ENCODE assay signal across 9 cellular contexts in genomic region chr1:74732071-74732946, GRCh38. TPM values are rescaled to one million over a fixed set of nuclear protein-coding genes. Genes with fewer than 3 reads are reported as not detected.
DNase-seq lines count a peak whose midpoint lies in the region; ATAC-seq and TF ChIP-seq lines count a peak whose summit lies in the region.
"Not testable (repeated sequence)": the region's sequence is repeated elsewhere in the genome, so short reads cannot be mapped to it uniquely, and the experiment has no call there.
"Had no signal": no experiment of that assay in that cellular context is flagged by ENCODE, and none has a peak within 500 bp of the region (broad histone marks: within the 10 kb centered on the region; RNA-seq: fewer than 3 reads in every experiment).

No MANE protein-coding gene starts in this region.

- peaks cover 8 to 13% of the 10 kb centered on the region in 2 donors for H3K36me3 Mint-ChIP-seq in CD14-positive monocyte
- not testable (repeated sequence) for H3K36me3 Mint-ChIP-seq in activated T-cell treated with anti-CD3 and anti-CD28 coated beads, Interleukin-2, amount 50 U/mL, for 72 hours (ENCODE audit: insufficient read depth in 2 of 2)

- H3K27ac ChIP-seq in esophagus muscularis mucosa (replicated peaks in 1 of 4) (peak overlapping the region; percentile 84 to 91 (median 87)), mesodermal cell (ENCODE audit: low read depth, low read length, severe bottlenecking) (peak overlapping the region; percentile 96)

- TF ChIP-seq CTCF in CD14-positive monocyte (IDR thresholded peaks at IDR 0.05); esophagus muscularis mucosa (IDR thresholded peaks at IDR 0.05): not testable (repeated sequence)

- not testable (repeated sequence) for H3K27me3 Mint-ChIP-seq in CD14-positive monocyte (ENCODE audit: low read depth in 3 of 3); activated T-cell treated with anti-CD3 and anti-CD28 coated beads, Interleukin-2, amount 50 U/mL, for 72 hours (ENCODE audit: low read depth)

- H3K4me3 ChIP-seq in esophagus muscularis mucosa, result peak overlapping the region; percentile 76 to 93 (median 80)
- peak overlapping the region; percentile 60 for H3K4me3 ChIP-seq in mesodermal cell (ENCODE audit: extremely low read depth, insufficient read depth, low read length, poor library complexity, severe bottlenecking)

- WGBS in esophagus muscularis mucosa, result 14% methylated on average over 11 of the region's 17 CpGs
- WGBS in mesodermal cell (ENCODE audit: insufficient coverage in 2 of 2), 2 experiments, result 15 to 30% methylated on average over 3 to 7 of the region's 17 CpGs

- not testable (repeated sequence) for DNase-seq in CD14-positive monocyte (ENCODE audit: low spot score); esophagus muscularis mucosa (ENCODE audit: extremely low spot score)
- peak; percentile 27 for DNase-seq in NCI-H510A (lab: John Stamatoyannopoulos, UW)
- peak; percentile 4 to 34 for DNase-seq in activated T-cell treated with anti-CD3 and anti-CD28 coated beads, Interleukin-2, amount 50 U/mL, for 72 hours
- peak in 2 of 3 experiments; percentile 0 to 10 for DNase-seq in stimulated activated CD4-positive, alpha-beta T cell treated with anti-CD3 and anti-CD28 coated beads, TNF-alpha, amount 100 ng/mL, for 24 hours (ENCODE audit: low read depth in 3 of 3)

- peaks cover 0 to 14% (median 8%) of the 10 kb centered on the region in 4 donors for H3K36me3 ChIP-seq in esophagus muscularis mucosa
- peaks cover 17% of the 10 kb centered on the region for H3K36me3 ChIP-seq in mesodermal cell (ENCODE audit: control insufficient read depth, insufficient read depth, low read length)

- not testable (repeated sequence) for H3K9me3 Mint-ChIP-seq in CD14-positive monocyte; activated T-cell treated with anti-CD3 and anti-CD28 coated beads, Interleukin-2, amount 50 U/mL, for 72 hours

- peak overlapping the region; percentile 99 to 100 for H3K4me3 Mint-ChIP-seq in CD14-positive monocyte
- peak overlapping the region; percentile 86 to 89 for H3K4me3 Mint-ChIP-seq in activated T-cell treated with anti-CD3 and anti-CD28 coated beads, Interleukin-2, amount 50 U/mL, for 72 hours

- TF ChIP-seq EP300 in esophagus muscularis mucosa (IDR thresholded peaks at IDR 0.05), result not testable (repeated sequence)

- H3K4me1 Mint-ChIP-seq in CD14-positive monocyte, result peaks cover 15% of the 10 kb centered on the region
- H3K4me1 Mint-ChIP-seq in activated T-cell treated with anti-CD3 and anti-CD28 coated beads, Interleukin-2, amount 50 U/mL, for 72 hours (ENCODE audit: low read depth), result peaks cover 43% of the 10 kb centered on the region

- H3K27me3 ChIP-seq in esophagus muscularis mucosa, result not testable (repeated sequence)

- H3K27ac Mint-ChIP-seq in CD14-positive monocyte, result peak overlapping the region in 3 of 7 donors; percentile 96 to 99 (median 96)
- peak overlapping the region; percentile 99 for H3K27ac Mint-ChIP-seq in activated T-cell treated with anti-CD3 and anti-CD28 coated beads, Interleukin-2, amount 50 U/mL, for 72 hours

- not testable (repeated sequence) for H3K9me3 ChIP-seq in esophagus muscularis mucosa; mesodermal cell (ENCODE audit: control insufficient read depth, low read length)

- H3K4me1 ChIP-seq in esophagus muscularis mucosa (peaks cover 41 to 64% (median 49%) of the 10 kb centered on the region in 4 donors), mesodermal cell (ENCODE audit: control insufficient read depth, insufficient read depth, low read length, poor library complexity, severe bottlenecking) (peaks cover 24% of the 10 kb centered on the region)

- TF ChIP-seq POLR2A in esophagus muscularis mucosa (IDR thresholded peaks at IDR 0.05; ENCODE audit: low read depth), result not testable (repeated sequence)

- intact Hi-C loops in CD14-positive monocyte (cut with micrococcal nuclease), result not testable (repeated sequence)
- intact Hi-C loops in esophagus muscularis mucosa (cut with DNase I), result loop anchor here (10.0 kb wide), 1 partner anchor 528 kb away; no protein-coding TSS in a partner anchor

- ATAC-seq in GM19395 (IDR thresholded peaks at IDR 0.05; ENCODE audit: unreplicated experiment), result peak; percentile 13
- peak; percentile 9 for ATAC-seq in HG02973 (IDR thresholded peaks at IDR 0.05; ENCODE audit: unreplicated experiment)
- peak; percentile 14 to 17 for ATAC-seq in activated T-cell treated with anti-CD3 and anti-CD28 coated beads, Interleukin-2, amount 50 U/mL, for 72 hours (replicated peaks in 1 of 2)

RNA-seq across cellular contexts. Expression of gene CRYZ, which starts 0.5 kb away (rescaled TPM):
- 10 to 100 TPM in 1 of 2 donors, 1 to 10 TPM in 1; 6.1 to 16.4 TPM for polyA plus RNA-seq in CD14-positive monocyte
- total RNA-seq in activated T-cell treated with anti-CD3 and anti-CD28 coated beads, Interleukin-2, amount 50 U/mL, for 72 hours, result 10 to 100 TPM; 15.6 to 19.5 TPM
- total RNA-seq in esophagus muscularis mucosa, result 10 to 100 TPM; 29.5 to 45.7 (median 38.8) TPM
- 51.7 TPM for polyA plus RNA-seq in mesodermal cell (2013, experiment 1 of 2)
- 55.0 TPM for polyA plus RNA-seq in mesodermal cell (2013, experiment 2 of 2)

RNA-seq across cellular contexts. Expression of gene TYW3, which starts 0.6 kb away (rescaled TPM):
- 1 to 10 TPM; 5.2 to 6.0 TPM for polyA plus RNA-seq in CD14-positive monocyte
- total RNA-seq in activated T-cell treated with anti-CD3 and anti-CD28 coated beads, Interleukin-2, amount 50 U/mL, for 72 hours, result 10 to 100 TPM; 19.4 to 22.9 TPM
- total RNA-seq in esophagus muscularis mucosa, result 10 to 100 TPM; 18.0 to 31.6 (median 26.8) TPM
- 16.1 TPM for polyA plus RNA-seq in mesodermal cell (2013, experiment 1 of 2)
- polyA plus RNA-seq in mesodermal cell (2013, experiment 2 of 2), result 21.4 TPM

RNA-seq across cellular contexts. Expression of gene ERICH3, which starts 58.7 kb away (rescaled TPM):
- not detected for polyA plus RNA-seq in CD14-positive monocyte
- not detected for total RNA-seq in activated T-cell treated with anti-CD3 and anti-CD28 coated beads, Interleukin-2, amount 50 U/mL, for 72 hours
- total RNA-seq in esophagus muscularis mucosa, result under 1 TPM in 2 of 4 donors, not detected in 2; under 0.01 to 0.06 TPM
- polyA plus RNA-seq in mesodermal cell (2013, experiment 1 of 2), result not detected
- not detected for polyA plus RNA-seq in mesodermal cell (2013, experiment 2 of 2)
- total RNA-seq: lung microvascular endothelial cell had no signal
